17 cellular contexts compared by ENCODE assay signal in the genomic region with DNA sequence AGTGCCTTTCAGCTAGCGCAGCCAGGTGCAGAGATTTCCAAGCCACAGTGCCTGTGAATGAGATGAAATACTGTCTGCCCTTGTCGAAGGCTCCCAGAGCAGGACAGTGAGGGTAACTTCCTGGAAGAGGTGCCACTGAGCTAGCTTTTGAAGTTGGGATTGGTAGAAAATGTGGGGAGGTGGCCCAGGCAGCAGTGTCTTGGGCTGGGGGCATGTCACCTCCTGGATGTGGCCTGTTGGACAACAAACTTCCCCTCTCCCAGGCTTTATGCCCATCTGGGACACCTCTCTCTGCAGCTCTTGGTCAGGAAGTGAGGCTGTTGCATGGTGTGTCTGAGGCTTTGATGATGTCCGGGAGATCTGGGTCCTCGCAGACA.
DNase-seq lines count a peak whose midpoint lies in the region; ATAC-seq and TF ChIP-seq lines count a peak whose summit lies in the region.
"Had no signal": no experiment of that assay in that cellular context is flagged by ENCODE, and none has a peak within 500 bp of the region (broad histone marks: within the 10 kb centered on the region; RNA-seq: fewer than 3 reads in every experiment).

No MANE protein-coding gene starts in this region.

- intact Hi-C loops in cardiac septum (cut with DNase I) (loop anchor here (5.0 to 10.0 kb wide), 2 partner anchors 57 to 130 kb away; no protein-coding TSS in a partner anchor), Right ventricle myocardium inferior (cut with DNase I) (loop anchor here (5.0 kb wide), 2 partner anchors 57 to 543 kb away; partner anchors contain the start of gene CYP26B1), natural killer cell (cut with micrococcal nuclease) (no loop called here)

- peak; percentile 63 for DNase-seq in cardiac septum (ENCODE audit: low spot score)
- DNase-seq in Right ventricle myocardium inferior (ENCODE audit: missing footprints): no peak
- no peak for DNase-seq in endothelial cell (ENCODE audit: low spot score)
- DNase-seq in natural killer cell: no peak
- peak; percentile 26 for DNase-seq in ureter (ENCODE audit: low spot score)
- no peak for DNase-seq in OCI-M2 (lab: John Stamatoyannopoulos, UW; ENCODE audit: unreplicated experiment)
- DNase-seq in activated CD4-positive, alpha-beta T cell treated with anti-CD3 and anti-CD28 coated beads, Interleukin-2, amount 50 U/mL, for 4 hours: no peak
- no peak for DNase-seq in HCEC 1CT
- DNase-seq: activated B cell treated with CpG ODN at 0.5 μM for 24 hours; activated naive CD8-positive, alpha-beta T cell treated with anti-CD3 and anti-CD28 coated beads for 36 hours; midbrain; NCI-H2029; PC-3; trophoblast cell had no signal

- H3K9me3 Mint-ChIP-seq in endothelial cell (ENCODE audit: unreplicated experiment) (no peaks in the 10 kb centered on the region), natural killer cell (no peaks in the 10 kb centered on the region)
- H3K9me3 Mint-ChIP-seq: activated B cell treated with CpG ODN at 0.5 μM for 24 hours; activated naive CD8-positive, alpha-beta T cell treated with anti-CD3 and anti-CD28 coated beads for 36 hours; stimulated activated effector memory CD8-positive, alpha-beta T cell treated with anti-CD3 and anti-CD28 coated beads, Interleukin-12 subunit alpha, Interleukin-12 subunit beta, amount 100 ng/mL, for 72 hours had no signal

- H3K4me1 Mint-ChIP-seq in endothelial cell (ENCODE audit: unreplicated experiment): peaks cover 86% of the 10 kb centered on the region
- H3K4me1 Mint-ChIP-seq in natural killer cell: peaks cover 21 to 39% of the 10 kb centered on the region in 2 donors
- H3K4me1 Mint-ChIP-seq: activated B cell treated with CpG ODN at 0.5 μM for 24 hours had no signal

- H3K27me3 Mint-ChIP-seq in endothelial cell (ENCODE audit: unreplicated experiment) (peaks cover 50% of the 10 kb centered on the region), natural killer cell (ENCODE audit: low read depth in 2 of 2) (peaks cover 0 to 5% of the 10 kb centered on the region in 2 donors)

- TF ChIP-seq CTCF in endothelial cell (IDR thresholded peaks at IDR 0.05; ENCODE audit: unreplicated experiment) (no peak), natural killer cell (IDR thresholded peaks at IDR 0.05) (no peak)

- H3K27ac Mint-ChIP-seq in endothelial cell (ENCODE audit: unreplicated experiment) (peak overlapping the region; percentile 92), natural killer cell (no peak overlapping the region)
- H3K27ac Mint-ChIP-seq: activated B cell treated with CpG ODN at 0.5 μM for 24 hours; stimulated activated effector memory CD8-positive, alpha-beta T cell treated with anti-CD3 and anti-CD28 coated beads, Interleukin-12 subunit alpha, Interleukin-12 subunit beta, amount 100 ng/mL, for 72 hours had no signal

- no peak for ATAC-seq in Right ventricle myocardium inferior
- ATAC-seq in natural killer cell: peak in 2 of 3 donors; percentile 16 to 45
- ATAC-seq: HCT116, pancreas, PC-3 had no signal

- H3K36me3 Mint-ChIP-seq in endothelial cell (ENCODE audit: low read depth, unreplicated experiment) (peaks cover 62% of the 10 kb centered on the region), natural killer cell (no peaks in the 10 kb centered on the region)
- H3K36me3 Mint-ChIP-seq: activated naive CD8-positive, alpha-beta T cell treated with anti-CD3 and anti-CD28 coated beads for 36 hours; stimulated activated effector memory CD8-positive, alpha-beta T cell treated with anti-CD3 and anti-CD28 coated beads, Interleukin-12 subunit alpha, Interleukin-12 subunit beta, amount 100 ng/mL, for 72 hours had no signal

- H3K4me3 Mint-ChIP-seq in endothelial cell (ENCODE audit: unreplicated experiment): peak overlapping the region; percentile 20
- no peak overlapping the region for H3K4me3 Mint-ChIP-seq in natural killer cell
- H3K4me3 Mint-ChIP-seq: activated B cell treated with CpG ODN at 0.5 μM for 24 hours; activated naive CD8-positive, alpha-beta T cell treated with anti-CD3 and anti-CD28 coated beads for 36 hours; stimulated activated effector memory CD8-positive, alpha-beta T cell treated with anti-CD3 and anti-CD28 coated beads, Interleukin-12 subunit alpha, Interleukin-12 subunit beta, amount 100 ng/mL, for 72 hours had no signal

Comparison
In these comparisons a context has a peak if more than half of its experiments do, and no peak if none do; other contexts are left out.
1. DNase-seq: peak in cardiac septum (single experiment) and ureter (single experiment); none in Right ventricle myocardium inferior (single experiment), endothelial cell (single experiment), natural killer cell (single experiment), OCI-M2 (single experiment), activated CD4-positive, alpha-beta T cell treated with anti-CD3 and anti-CD28 coated beads, Interleukin-2, amount 50 U/mL, for 4 hours (0 of 2) and HCEC 1CT (single experiment).